ENCODE assay signal across 8 cellular contexts in the genomic region with DNA sequence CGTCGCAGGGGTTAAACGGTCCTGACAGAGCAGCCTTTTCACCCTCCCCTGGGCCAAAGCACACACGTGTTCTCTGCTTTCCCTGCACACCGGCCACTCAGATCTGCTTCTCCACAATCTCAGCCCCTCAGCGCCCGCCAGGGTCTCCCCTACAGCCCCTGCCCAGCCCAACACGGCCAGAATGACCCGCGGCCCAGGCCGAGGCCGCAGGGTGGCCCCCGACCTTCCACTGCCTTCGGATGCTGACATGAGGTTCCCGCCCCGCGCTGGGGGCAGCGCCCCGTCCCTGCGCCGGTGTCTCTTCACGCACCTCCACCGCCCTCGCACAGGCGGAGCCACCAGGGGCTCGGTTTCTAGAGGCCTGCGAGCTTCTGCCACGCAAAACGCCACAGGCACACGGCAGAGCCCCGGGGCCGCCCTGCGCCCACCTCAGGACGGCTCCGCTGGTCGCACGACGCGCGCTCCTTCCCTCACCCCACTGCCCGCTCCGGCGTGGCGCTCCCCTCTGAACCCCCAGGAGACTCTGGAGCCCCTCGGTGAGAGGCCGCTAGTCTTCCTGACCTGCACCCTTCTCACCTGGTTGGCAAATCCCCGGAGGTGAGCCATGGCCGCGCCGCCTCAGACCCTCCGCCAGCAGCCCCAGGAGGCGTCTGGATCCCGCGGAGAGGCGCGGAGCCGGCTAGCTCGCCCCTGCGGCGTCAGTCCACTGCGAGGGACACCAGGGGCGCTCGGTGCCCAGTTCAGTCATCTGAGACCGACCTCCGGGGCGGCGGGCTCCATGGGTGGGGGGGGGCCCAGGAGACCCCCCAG. TPM values are rescaled to one million over a fixed set of nuclear protein-coding genes. Genes with fewer than 3 reads are reported as not detected.
A peak's percentile ranks its signal among the peaks of the same experiment; 100 is the strongest.
DNase-seq lines count a peak whose midpoint lies in the region; ATAC-seq and TF ChIP-seq lines count a peak whose summit lies in the region.

No MANE protein-coding gene starts in this region.

- peak overlapping the region; percentile 82 for H3K4me3 ChIP-seq in parathyroid adenoma (ENCODE audit: low read depth, low read length)

- H3K4me2 ChIP-seq in parathyroid adenoma (ENCODE audit: low read length), result peak overlapping the region; percentile 100

- peak overlapping the region; percentile 69 for H3K9ac ChIP-seq in parathyroid adenoma

- intact Hi-C loops in activated T-helper 2 cell treated with anti-CD3 and anti-CD28 coated beads, Interferon-gamma antibody, Interleukin-2, Interleukin-4, amounts not matched to agents 10 μg/mL and 5 μg/mL and 100 μg/mL, durations not matched to agents 14 hours and 24 hours and 36 hours (cut with micrococcal nuclease), result loop anchor here (2.0 to 5.0 kb wide), 3 partner anchors 130 to 193 kb away; partner anchors contain the start of genes ATG4B, FARP2, HDLBP and SEPTIN2

- peaks cover 4% of the 10 kb centered on the region for H3K27me3 Mint-ChIP-seq in activated T-helper 2 cell treated with anti-CD3 and anti-CD28 coated beads, Interferon-gamma antibody, Interleukin-2, Interleukin-4, amounts not matched to agents 10 μg/mL and 5 μg/mL and 100 μg/mL, durations not matched to agents 14 hours and 24 hours and 36 hours (ENCODE audit: low read depth)

- H3K4me1 Mint-ChIP-seq in activated T-helper 2 cell treated with anti-CD3 and anti-CD28 coated beads, Interferon-gamma antibody, Interleukin-2, Interleukin-4, amounts not matched to agents 10 μg/mL and 5 μg/mL and 100 μg/mL, durations not matched to agents 14 hours and 24 hours and 36 hours (ENCODE audit: low read depth), result peaks cover 17% of the 10 kb centered on the region

- H3K36me3 ChIP-seq in parathyroid adenoma (ENCODE audit: control insufficient read depth, insufficient read depth, low read length), result no peaks in the 10 kb centered on the region

- H3K79me2 ChIP-seq in parathyroid adenoma, result peaks cover 15% of the 10 kb centered on the region

- H3K27ac Mint-ChIP-seq in activated T-helper 2 cell treated with anti-CD3 and anti-CD28 coated beads, Interferon-gamma antibody, Interleukin-2, Interleukin-4, amounts not matched to agents 10 μg/mL and 5 μg/mL and 100 μg/mL, durations not matched to agents 14 hours and 24 hours and 36 hours, result no peak overlapping the region

- no peaks in the 10 kb centered on the region for H3K9me3 Mint-ChIP-seq in activated T-helper 2 cell treated with anti-CD3 and anti-CD28 coated beads, Interferon-gamma antibody, Interleukin-2, Interleukin-4, amounts not matched to agents 10 μg/mL and 5 μg/mL and 100 μg/mL, durations not matched to agents 14 hours and 24 hours and 36 hours

- H3K27ac ChIP-seq in parathyroid adenoma, result no peak overlapping the region

- peak; percentile 25 for ATAC-seq in HG02588 (IDR thresholded peaks at IDR 0.05; ENCODE audit: unreplicated experiment)

- TF ChIP-seq CTCF in parathyroid adenoma (IDR thresholded peaks at IDR 0.05), result no peak

- H2AFZ ChIP-seq in parathyroid adenoma, result peak overlapping the region; percentile 84

- H3K27me3 ChIP-seq in parathyroid adenoma (ENCODE audit: control insufficient read depth, insufficient read depth, low read length), result no peaks in the 10 kb centered on the region

- H3K36me3 Mint-ChIP-seq in activated T-helper 2 cell treated with anti-CD3 and anti-CD28 coated beads, Interferon-gamma antibody, Interleukin-2, Interleukin-4, amounts not matched to agents 10 μg/mL and 5 μg/mL and 100 μg/mL, durations not matched to agents 14 hours and 24 hours and 36 hours (ENCODE audit: low read depth), result peaks cover 5% of the 10 kb centered on the region

- DNase-seq in NCI-H526 (lab: John Stamatoyannopoulos, UW) (peak; percentile 16 to 79), NCI-H526 treated with DMSO at 0.1 percent for 48 hours (lab: John Stamatoyannopoulos, UW) (no peak), NCI-H460 (ENCODE audit: extremely low read depth, low read depth) (peak; percentile 28), germinal center (ENCODE audit: low spot score) (peak; percentile 55), GF-D8 (lab: John Stamatoyannopoulos, UW) (no peak)
- peak; percentile 27 for DNase-seq in activated T-helper 2 cell treated with anti-CD3 and anti-CD28 coated beads, Interferon-gamma antibody, Interleukin-2, Interleukin-4, amounts not matched to agents 10 μg/mL and 5 μg/mL and 100 μg/mL, durations not matched to agents 14 hours and 24 hours and 36 hours (ENCODE audit: low spot score)

- no peaks in the 10 kb centered on the region for H3K9me3 ChIP-seq in parathyroid adenoma (ENCODE audit: control insufficient read depth, low read length)

- peaks cover 10% of the 10 kb centered on the region for H3K4me1 ChIP-seq in parathyroid adenoma

- peak overlapping the region; percentile 82 for H3K4me3 Mint-ChIP-seq in activated T-helper 2 cell treated with anti-CD3 and anti-CD28 coated beads, Interferon-gamma antibody, Interleukin-2, Interleukin-4, amounts not matched to agents 10 μg/mL and 5 μg/mL and 100 μg/mL, durations not matched to agents 14 hours and 24 hours and 36 hours (ENCODE audit: low read depth)

RNA-seq across cellular contexts. Expression of gene STK25, which starts 0.7 kb away (rescaled TPM):
- total RNA-seq in NCI-H460 (2014; rRNA removed; shearing (Covaris generic)), result 108 and 128 TPM in 2 replicates
- 796 and 920 TPM in 2 replicates for polyA plus RNA-seq in NCI-H460 (2014; cell fraction: nucleus; rRNA removed)
- 116 and 122 TPM in 2 replicates for total RNA-seq in activated T-helper 2 cell treated with anti-CD3 and anti-CD28 coated beads, Interferon-gamma antibody, Interleukin-2, Interleukin-4, amounts not matched to agents 10 μg/mL and 5 μg/mL and 100 μg/mL, durations not matched to agents 14 hours and 24 hours and 36 hours

RNA-seq across cellular contexts. Expression of gene BOK, which starts 50.9 kb away (rescaled TPM):
- total RNA-seq in NCI-H460 (2014; rRNA removed; shearing (Covaris generic)), result 8.9 and 9.8 TPM in 2 replicates
- 20.2 and 26.7 TPM in 2 replicates for polyA plus RNA-seq in NCI-H460 (2014; cell fraction: nucleus; rRNA removed)
- 0.16 and 0.27 TPM in 2 replicates for total RNA-seq in activated T-helper 2 cell treated with anti-CD3 and anti-CD28 coated beads, Interferon-gamma antibody, Interleukin-2, Interleukin-4, amounts not matched to agents 10 μg/mL and 5 μg/mL and 100 μg/mL, durations not matched to agents 14 hours and 24 hours and 36 hours

Comparison
In these comparisons a context has a peak if more than half of its experiments do, and no peak if none do; other contexts are left out.
1. DNase-seq: peak in NCI-H526 (2 of 2), NCI-H460 (single experiment), activated T-helper 2 cell treated with anti-CD3 and anti-CD28 coated beads, Interferon-gamma antibody, Interleukin-2, Interleukin-4, amounts not matched to agents 10 μg/mL and 5 μg/mL and 100 μg/mL, durations not matched to agents 14 hours and 24 hours and 36 hours (single experiment) and germinal center (single experiment); none in NCI-H526 treated with DMSO at 0.1 percent for 48 hours (single experiment) and GF-D8 (single experiment).